In the genomic region with DNA sequence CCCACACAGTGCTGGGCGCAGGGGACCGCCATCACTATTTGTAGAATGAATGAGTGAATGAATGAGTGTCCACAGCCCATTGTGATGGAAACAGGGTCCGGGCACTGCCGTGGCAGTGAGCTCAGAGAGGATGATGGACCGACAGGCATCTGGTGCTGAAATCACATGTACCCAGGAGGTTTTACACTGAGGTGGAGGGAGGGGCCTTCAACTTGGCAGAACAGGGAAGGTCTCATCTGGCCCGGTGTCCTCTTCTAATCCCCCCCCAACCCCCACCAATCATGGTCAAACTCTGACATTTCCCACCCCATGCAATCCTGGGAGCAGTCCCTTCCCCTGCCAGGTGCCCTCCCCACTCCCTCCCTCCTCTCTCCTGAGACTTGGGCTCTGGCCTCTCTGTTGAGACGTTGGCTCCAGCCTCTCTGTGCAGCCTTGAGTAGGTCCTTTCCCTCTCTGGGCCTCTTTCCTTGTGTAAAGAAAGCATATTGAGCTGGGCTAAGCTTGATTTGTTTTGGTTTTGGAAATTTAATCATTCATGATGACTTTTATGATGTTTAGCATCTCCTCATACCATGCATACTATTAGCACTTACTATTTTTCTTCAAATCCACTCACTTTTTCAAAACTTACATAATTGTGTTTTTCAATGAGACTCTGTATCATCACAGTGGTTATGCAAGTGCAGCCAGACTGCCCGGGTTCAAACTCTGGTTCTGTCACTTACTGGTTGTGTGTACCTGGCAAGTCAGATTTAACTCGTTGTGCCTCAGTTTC, we compare ENCODE assay signal across 1 cellular context.
A peak's percentile ranks its signal among the peaks of the same experiment; 100 is the strongest.
TF ChIP-seq lines count a peak whose summit lies in the region.

No MANE protein-coding gene starts in this region.

TF ChIP-seq in HepG2, 621 proteins besides CTCF, POLR2A, EP300 and RAD21:
- TF ChIP-seq KIAA2018 (CRISPR knock-in tag; IDR thresholded peaks at IDR 0.05; ENCODE audit: borderline replicate concordance) (no peak), ZNF768 (CRISPR knock-in tag; IDR thresholded peaks at IDR 0.05) (peak; percentile 84), ZNF770 (CRISPR knock-in tag; IDR thresholded peaks at IDR 0.05) (no peak)
